Comparison of ENCODE assay signal across 9 cellular contexts in genomic region chr4:40763228-40763716, GRCh38. TPM values are rescaled to one million over a fixed set of nuclear protein-coding genes. Genes with fewer than 3 reads are reported as not detected.
A peak's percentile ranks its signal among the peaks of the same experiment; 100 is the strongest.
DNase-seq lines count a peak whose midpoint lies in the region; ATAC-seq and TF ChIP-seq lines count a peak whose summit lies in the region.
"Had no signal": no experiment of that assay in that cellular context is flagged by ENCODE, and none has a peak within 500 bp of the region (broad histone marks: within the 10 kb centered on the region; RNA-seq: fewer than 3 reads in every experiment).

No MANE protein-coding gene starts in this region.

- H3K27ac ChIP-seq in aorta (ENCODE audit: low read depth in 1 of 2, low read length in 2 of 2): no peak overlapping the region

- TF ChIP-seq CTCF in NB4 (IDR thresholded peaks at IDR 0.05; ENCODE audit: low read depth, low read length): no peak
- TF ChIP-seq CTCF in fibroblast of the aortic adventitia (IDR thresholded peaks at IDR 0.05; ENCODE audit: insufficient read depth, low read length): no peak

- no peaks in the 10 kb centered on the region for H3K4me1 ChIP-seq in aorta (ENCODE audit: control insufficient read depth in 1 of 2, insufficient read depth in 2 of 2, low read length in 2 of 2)

- WGBS in aorta, 2 donors: 74 to 75% methylated on average over 3 of the region's 3 CpGs

- H3K4me3 ChIP-seq in NB4 (ENCODE audit: low read depth, low read length): no peak overlapping the region
- no peak overlapping the region for H3K4me3 ChIP-seq in fibroblast of the aortic adventitia (ENCODE audit: low read depth, low read length)
- no peak overlapping the region for H3K4me3 ChIP-seq in aorta (ENCODE audit: low read length in 2 of 2)

- no peaks in the 10 kb centered on the region for H3K9me3 ChIP-seq in aorta (ENCODE audit: control insufficient read depth, low read length)

- ATAC-seq in GM18861 (IDR thresholded peaks at IDR 0.05; ENCODE audit: unreplicated experiment) (peak; percentile 99), HG02571 (IDR thresholded peaks at IDR 0.05; ENCODE audit: unreplicated experiment) (peak; percentile 99), aorta (ENCODE audit: low FRiP score) (no peak)

- DNase-seq in NB4 (ENCODE audit: low read depth) (peak; percentile 76), fibroblast of the aortic adventitia (ENCODE audit: low read depth) (peak; percentile 75), AML-193 (lab: John Stamatoyannopoulos, UW) (no peak), aorta (no peak), dermis blood vessel endothelial cell (no peak), pons (ENCODE audit: low spot score) (no peak)
- DNase-seq: T-cell had no signal

- H3K27me3 ChIP-seq in aorta (ENCODE audit: control insufficient read depth in 1 of 2, insufficient read depth in 2 of 2, low read length in 1 of 2): no peaks in the 10 kb centered on the region

- intact Hi-C loops in aorta (cut with DNase I): no loop called here

- TF ChIP-seq POLR2A in NB4 (IDR thresholded peaks at IDR 0.05; ENCODE audit: extremely low read depth, insufficient read length): no peak

- H3K36me3 ChIP-seq in aorta (ENCODE audit: control insufficient read depth in 1 of 2, insufficient read depth in 2 of 2, low read length in 1 of 2): no peaks in the 10 kb centered on the region

RNA-seq across cellular contexts. Expression of gene NSUN7, which starts 13.5 kb away (rescaled TPM):
- under 0.01 TPM in 1 of 2 replicates, not detected in the other for total RNA-seq in fibroblast of the aortic adventitia (ENCODE audit: low replicate concordance)
- total RNA-seq in aorta: 10 to 100 TPM in 1 of 2 donors, 1 to 10 TPM in 1; 6.8 to 16.3 TPM
- 1 to 10 TPM in 1 of 2 donors, under 1 TPM in 1; 0.75 to 4.9 TPM for polyA plus RNA-seq in aorta
- 0.09 TPM in 1 of 2 replicates, not detected in the other for total RNA-seq in dermis blood vessel endothelial cell

Comparison
In these comparisons a context has a peak if more than half of its experiments do, and no peak if none do; other contexts are left out.
1. DNase-seq: peak in NB4 (single experiment) and fibroblast of the aortic adventitia (single experiment); none in AML-193 (0 of 2), aorta (0 of 2), dermis blood vessel endothelial cell (single experiment) and pons (single experiment).